ENCODE assay signal across 14 cellular contexts in the genomic region with DNA sequence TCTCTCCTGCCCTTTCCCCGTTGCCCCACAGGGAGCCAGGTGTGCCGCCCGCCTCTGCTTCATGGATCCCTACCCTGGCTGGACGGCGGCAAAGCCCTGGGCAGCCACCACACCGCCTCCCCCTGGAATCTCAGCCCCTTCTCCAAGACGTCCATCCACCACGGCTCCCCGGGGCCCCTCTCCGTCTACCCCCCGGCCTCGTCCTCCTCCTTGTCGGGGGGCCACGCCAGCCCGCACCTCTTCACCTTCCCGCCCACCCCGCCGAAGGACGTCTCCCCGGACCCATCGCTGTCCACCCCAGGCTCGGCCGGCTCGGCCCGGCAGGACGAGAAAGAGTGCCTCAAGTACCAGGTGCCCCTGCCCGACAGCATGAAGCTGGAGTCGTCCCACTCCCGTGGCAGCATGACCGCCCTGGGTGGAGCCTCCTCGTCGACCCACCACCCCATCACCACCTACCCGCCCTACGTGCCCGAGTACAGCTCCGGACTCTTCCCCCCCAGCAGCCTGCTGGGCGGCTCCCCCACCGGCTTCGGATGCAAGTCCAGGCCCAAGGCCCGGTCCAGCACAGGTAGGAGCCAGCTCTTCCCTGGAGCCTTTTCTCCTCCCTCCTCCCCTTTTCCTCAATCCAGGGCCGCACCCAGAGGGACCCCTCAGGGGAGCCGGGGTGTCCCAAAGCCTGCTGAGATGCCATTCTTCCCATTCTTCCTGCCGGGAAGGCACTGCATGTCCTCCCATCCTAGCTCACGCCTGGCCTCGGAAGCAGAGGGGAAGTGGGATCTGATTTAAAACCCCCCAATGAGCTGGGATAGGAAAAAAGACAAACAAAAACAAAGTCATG. TPM values are rescaled to one million over a fixed set of nuclear protein-coding genes. Genes with fewer than 3 reads are reported as not detected.
DNase-seq lines count a peak whose midpoint lies in the region; ATAC-seq, FAIRE-seq and TF ChIP-seq lines count a peak whose summit lies in the region.
"Had no signal": no experiment of that assay in that cellular context is flagged by ENCODE, and none has a peak within 500 bp of the region (broad histone marks: within the 10 kb centered on the region; RNA-seq: fewer than 3 reads in every experiment).

No MANE protein-coding gene starts in this region.

- no peaks in the 10 kb centered on the region for H3K27me3 Mint-ChIP-seq in activated CD8-positive, alpha-beta T cell treated with anti-CD3 and anti-CD28 coated beads for 36 hours

- peaks cover 69% of the 10 kb centered on the region for H3K36me3 Mint-ChIP-seq in activated CD8-positive, alpha-beta T cell treated with anti-CD3 and anti-CD28 coated beads for 36 hours (ENCODE audit: low read depth)

- H3K4me1 ChIP-seq in keratinocyte (ENCODE audit: control insufficient read depth, extremely low read depth, insufficient read depth, low read length) (peaks cover 61% of the 10 kb centered on the region), skeletal muscle satellite cell (ENCODE audit: control insufficient read depth, insufficient read depth, low read length) (peaks cover 26% of the 10 kb centered on the region), aorta (ENCODE audit: control insufficient read depth in 1 of 2, insufficient read depth in 2 of 2, low read length in 2 of 2) (no peaks in the 10 kb centered on the region)

- DNase-seq in activated CD4-positive, alpha-beta T cell treated with anti-CD3 and anti-CD28 coated beads for 48 hours = peak; percentile 35
- no peak for DNase-seq in activated CD4-positive, alpha-beta T cell treated with anti-CD3 and anti-CD28 coated beads for 1 hour
- no peak for DNase-seq in activated CD8-positive, alpha-beta T cell treated with anti-CD3 and anti-CD28 coated beads for 36 hours
- DNase-seq in keratinocyte (ENCODE audit: low read depth, low spot score) = no peak
- DNase-seq in amygdala (lab: John Stamatoyannopoulos, UW) = no peak
- DNase-seq in NCI-H2107 (lab: John Stamatoyannopoulos, UW) = no peak
- no peak for DNase-seq in aorta
- DNase-seq: DMS 273 treated with DMSO at 0.1 percent for 48 hours, NCI-H2081, testis had no signal

- peak overlapping the region; percentile 89 for H3K4me3 Mint-ChIP-seq in activated CD8-positive, alpha-beta T cell treated with anti-CD3 and anti-CD28 coated beads for 36 hours

- no peaks in the 10 kb centered on the region for H3K27me3 ChIP-seq in keratinocyte (ENCODE audit: control insufficient read depth, extremely low read depth, insufficient read depth, low read length)
- H3K27me3 ChIP-seq in skeletal muscle satellite cell (ENCODE audit: control insufficient read depth, insufficient read depth, low read length) = peaks cover 5% of the 10 kb centered on the region
- H3K27me3 ChIP-seq in aorta (ENCODE audit: control insufficient read depth in 1 of 2, insufficient read depth in 2 of 2, low read length in 1 of 2) = no peaks in the 10 kb centered on the region
- H3K27me3 ChIP-seq: testis had no signal

- FAIRE-seq in keratinocyte (lab: Jason Lieb, UNC) = no peak
- FAIRE-seq: A204.1, bronchial epithelial cell had no signal

- TF ChIP-seq CTCF in activated CD8-positive, alpha-beta T cell treated with anti-CD3 and anti-CD28 coated beads for 36 hours (IDR thresholded peaks at IDR 0.05) = no peak
- no peak for TF ChIP-seq CTCF in keratinocyte (optimal IDR thresholded peaks at IDR 0.05 in 1 of 3, IDR thresholded peaks at IDR 0.05 in 1 of 3, conservative IDR thresholded peaks at IDR 0.05 in 1 of 3; ENCODE audit: extremely low read depth in 1 of 3, insufficient read depth in 2 of 3, low read length in 3 of 3)

- no peaks in the 10 kb centered on the region for H3K9me1 ChIP-seq in keratinocyte (ENCODE audit: control insufficient read depth, extremely low read depth, insufficient read depth, low read length)

- POLR2A ChIA-PET in activated CD8-positive, alpha-beta T cell treated with anti-CD3 and anti-CD28 coated beads for 36 hours (lab: Charles Lee) = interaction anchor here (0.9 to 1.3 kb wide), 3 partner anchors 9 to 267 kb away, joined by 3 read pairs; no protein-coding TSS in a partner anchor

- H3K27ac ChIP-seq in keratinocyte (ENCODE audit: control insufficient read depth, insufficient read depth, low read length) = peak overlapping the region; percentile 82
- H3K27ac ChIP-seq in aorta (ENCODE audit: low read depth in 1 of 2, low read length in 2 of 2) = no peak overlapping the region
- H3K27ac ChIP-seq: testis had no signal

- intact Hi-C loops in activated CD8-positive, alpha-beta T cell treated with anti-CD3 and anti-CD28 coated beads for 36 hours (cut with micrococcal nuclease) = loop anchor here (5.0 to 10.0 kb wide), 4 partner anchors 74 to 1036 kb away; no protein-coding TSS in a partner anchor
- intact Hi-C loops in aorta (cut with DNase I) = no loop called here

- peaks cover 10 to 23% of the 10 kb centered on the region in 2 experiments for H3K36me3 ChIP-seq in keratinocyte (ENCODE audit: control insufficient read depth in 2 of 2, extremely low read depth in 1 of 2, insufficient read depth in 2 of 2, low read length in 2 of 2)
- H3K36me3 ChIP-seq in skeletal muscle satellite cell (ENCODE audit: insufficient read depth, low read length) = peaks cover 26% of the 10 kb centered on the region
- H3K36me3 ChIP-seq in aorta (ENCODE audit: control insufficient read depth in 1 of 2, insufficient read depth in 2 of 2, low read length in 1 of 2) = no peaks in the 10 kb centered on the region

- H2AFZ ChIP-seq in keratinocyte (ENCODE audit: control insufficient read depth, low read length) = no peak overlapping the region

- no peaks in the 10 kb centered on the region for H3K9me3 Mint-ChIP-seq in activated CD8-positive, alpha-beta T cell treated with anti-CD3 and anti-CD28 coated beads for 36 hours

- H3K27ac Mint-ChIP-seq in activated CD8-positive, alpha-beta T cell treated with anti-CD3 and anti-CD28 coated beads for 36 hours = peak overlapping the region; percentile 98

- H3K9me3 ChIP-seq in keratinocyte (ENCODE audit: control insufficient read depth, low read depth, low read length) = no peaks in the 10 kb centered on the region
- no peaks in the 10 kb centered on the region for H3K9me3 ChIP-seq in skeletal muscle satellite cell (replicated peaks; ENCODE audit: low read length)
- no peaks in the 10 kb centered on the region for H3K9me3 ChIP-seq in aorta (ENCODE audit: control insufficient read depth, low read length)
- H3K9me3 ChIP-seq: testis had no signal

- H3K9ac ChIP-seq in keratinocyte (ENCODE audit: control insufficient read depth, extremely low read depth, insufficient read depth, low read length) = peak overlapping the region; percentile 86
- no peak overlapping the region for H3K9ac ChIP-seq in skeletal muscle satellite cell (ENCODE audit: low read depth, low read length)

- H3K4me2 ChIP-seq in keratinocyte (ENCODE audit: control insufficient read depth, extremely low read depth, insufficient read depth, low read depth, low read length) = peak overlapping the region; percentile 95
- peak overlapping the region; percentile 90 for H3K4me2 ChIP-seq in skeletal muscle satellite cell (ENCODE audit: low read length)

- H3K4me3 ChIP-seq in keratinocyte (ENCODE audit: control insufficient read depth in 2 of 3, extremely low read depth in 1 of 3, insufficient read depth in 2 of 3, low read depth in 1 of 3, low read length in 3 of 3) (peak overlapping the region; percentile 82 to 97 (median 87)), skeletal muscle satellite cell (ENCODE audit: low read length) (no peak overlapping the region), aorta (ENCODE audit: low read length in 2 of 2) (no peak overlapping the region)
- H3K4me3 ChIP-seq: testis had no signal

- no peak for ATAC-seq in activated CD8-positive, alpha-beta T cell treated with anti-CD3 and anti-CD28 coated beads for 36 hours
- ATAC-seq in aorta (ENCODE audit: low FRiP score) = no peak
- ATAC-seq: esophagus mucosa had no signal

- WGBS in aorta, 2 donors = 68 to 83% methylated on average over 40 to 45 of the region's 45 CpGs

- CTCF ChIA-PET in activated CD8-positive, alpha-beta T cell treated with anti-CD3 and anti-CD28 coated beads for 36 hours (lab: Charles Lee) = interaction anchor here (2.0 kb wide), 1 partner anchor 386 kb away, joined by 4 read pairs; no protein-coding TSS in a partner anchor

- H3K79me2 ChIP-seq in keratinocyte (ENCODE audit: control insufficient read depth, insufficient read depth, low read length) = peaks cover 82% of the 10 kb centered on the region

- dilution Hi-C loops in keratinocyte (cut with MboI; ENCODE audit: extremely low pct_ligation_motif_present, low sequenced_read_pairs) = no loop called here

- peaks cover 61% of the 10 kb centered on the region for H3K4me1 Mint-ChIP-seq in activated CD8-positive, alpha-beta T cell treated with anti-CD3 and anti-CD28 coated beads for 36 hours (ENCODE audit: low read depth)

- no peaks in the 10 kb centered on the region for H4K20me1 ChIP-seq in keratinocyte (ENCODE audit: control insufficient read depth, extremely low read depth, insufficient read depth, low read length)

RNA-seq across cellular contexts. Expression of gene GATA3, which starts 4.0 kb away (rescaled TPM):
- total RNA-seq in activated CD8-positive, alpha-beta T cell treated with anti-CD3 and anti-CD28 coated beads for 36 hours = 10 to 100 TPM; 24.4 to 27.2 TPM
- polyA plus RNA-seq in keratinocyte (1.7 to 7.7 TPM (median 4.0 TPM) in 3 replicates), aorta (1 to 10 TPM in 1 of 2 donors, not detected in 1; 1.4 TPM)
- 13.3 TPM for polyA plus RNA-seq in keratinocyte (2011; ENCODE audit: low read depth)
- polyA plus RNA-seq in keratinocyte (2011; cell fraction: cytosol; rRNA removed) = 4.7 and 5.3 TPM in 2 replicates
- 15.8 and 15.9 TPM in 2 replicates for polyA plus RNA-seq in keratinocyte (2011; cell fraction: nucleus; rRNA removed)
- polyA plus RNA-seq in keratinocyte (2012; ENCODE audit: low replicate concordance) = 20.8 and 33.0 TPM in 2 replicates
- 1.0 to 7.4 TPM (median 1.9 TPM) in 3 replicates for polyA minus RNA-seq in keratinocyte
- 4.4 TPM for polyA minus RNA-seq in keratinocyte (2011; cell fraction: cytosol; rRNA and poly(A)+ RNA removed)
- polyA minus RNA-seq in keratinocyte (2011; cell fraction: nucleus; rRNA and poly(A)+ RNA removed) = 5.5 and 5.8 TPM in 2 replicates
- total RNA-seq in skeletal muscle satellite cell (2012; rRNA removed) = 0.22 TPM in 1 of 2 replicates, not detected in the other
- total RNA-seq in aorta = 1 to 10 TPM in 1 of 2 donors, under 1 TPM in 1; 0.78 to 2.0 TPM

Comparison
In these comparisons a context has a peak if more than half of its experiments do, and no peak if none do; other contexts are left out.
1. H3K4me3 ChIP-seq: peak in keratinocyte (3 of 3); none in skeletal muscle satellite cell (single experiment) and aorta (0 of 2).
2. RNA of gene GATA3, which starts 4.0 kb away (total RNA-seq): 24.4 to 27.2 TPM in activated CD8-positive, alpha-beta T cell treated with anti-CD3 and anti-CD28 coated beads for 36 hours; 0.78 to 2.0 TPM in aorta; every median in the first group is over 4 times any median in the second.